ENCODE assay signal across 1 cellular context in the genomic region with DNA sequence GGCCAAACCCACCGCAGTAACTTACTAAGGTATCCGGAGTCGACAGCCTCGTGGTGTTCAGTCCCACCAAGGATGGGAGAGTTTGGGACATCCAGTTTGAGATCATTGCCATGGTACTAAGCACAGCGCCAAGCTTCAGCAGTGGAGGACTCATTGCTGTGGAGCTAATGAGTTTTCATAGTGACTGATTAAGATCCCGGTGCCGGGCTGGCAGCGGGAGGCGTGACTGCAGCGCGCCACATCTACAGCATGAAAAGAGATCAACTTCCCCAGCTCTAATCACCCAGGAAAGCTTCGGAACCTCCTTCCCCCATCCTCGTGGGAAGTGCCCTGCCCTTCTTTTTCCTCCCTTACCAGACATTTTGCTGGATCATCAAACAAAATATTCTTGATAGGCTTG.
A peak's percentile ranks its signal among the peaks of the same experiment; 100 is the strongest.
TF ChIP-seq lines count a peak whose summit lies in the region.

No MANE protein-coding gene starts in this region.

TF ChIP-seq in H1, 55 proteins besides CTCF, POLR2A, EP300 and RAD21 (continued from another document):
- TF ChIP-seq HDAC2 (IDR thresholded peaks at IDR 0.05; ENCODE audit: borderline replicate concordance in 1 of 2, low read depth in 2 of 2, low read length in 2 of 2) (no peak), KDM4A (IDR thresholded peaks at IDR 0.05; ENCODE audit: low read depth, low read length, severe bottlenecking) (peak; percentile 33), PHF8 (conservative IDR thresholded peaks at IDR 0.05; ENCODE audit: low read depth, low read length) (no peak), NRF1 (IDR thresholded peaks at IDR 0.05; ENCODE audit: low read depth, low read length) (no peak), SRF (IDR thresholded peaks at IDR 0.05; ENCODE audit: low read depth, low read length) (no peak), CREB1 (IDR thresholded peaks at IDR 0.05) (no peak), GABPA (IDR thresholded peaks at IDR 0.05; ENCODE audit: borderline replicate concordance, insufficient read depth, low read length) (no peak), ATF2 (IDR thresholded peaks at IDR 0.05; ENCODE audit: low read length) (no peak), CBX5 (IDR thresholded peaks at IDR 0.05; ENCODE audit: low read depth, low read length) (no peak), RXRA (IDR thresholded peaks at IDR 0.05; ENCODE audit: insufficient read depth, low read depth, low read length) (no peak), SP2 (IDR thresholded peaks at IDR 0.05; ENCODE audit: low read length) (no peak), RFX5 (IDR thresholded peaks at IDR 0.05; ENCODE audit: borderline replicate concordance, low read depth, low read length) (no peak), ASH2L (IDR thresholded peaks at IDR 0.05; ENCODE audit: low read length) (peak; percentile 55), USF2 (IDR thresholded peaks at IDR 0.05; ENCODE audit: low read length) (no peak), CHD1 (IDR thresholded peaks at IDR 0.05; ENCODE audit: low read depth, low read length) (no peak), CTBP2 (IDR thresholded peaks at IDR 0.05; ENCODE audit: borderline replicate concordance, insufficient read depth, insufficient read length, low read length) (no peak), TAF1 (IDR thresholded peaks at IDR 0.05; ENCODE audit: low read depth, low read length) (no peak)
- TF ChIP-seq, protein P1, sequence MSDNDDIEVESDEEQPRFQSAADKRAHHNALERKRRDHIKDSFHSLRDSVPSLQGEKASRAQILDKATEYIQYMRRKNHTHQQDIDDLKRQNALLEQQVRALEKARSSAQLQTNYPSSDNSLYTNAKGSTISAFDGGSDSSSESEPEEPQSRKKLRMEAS (IDR thresholded peaks at IDR 0.05) = 0 out of 2 replicates have a peak, but pooled peaks have one; percentile 30
